ENCODE assay signal across 14 cellular contexts in the genomic region with DNA sequence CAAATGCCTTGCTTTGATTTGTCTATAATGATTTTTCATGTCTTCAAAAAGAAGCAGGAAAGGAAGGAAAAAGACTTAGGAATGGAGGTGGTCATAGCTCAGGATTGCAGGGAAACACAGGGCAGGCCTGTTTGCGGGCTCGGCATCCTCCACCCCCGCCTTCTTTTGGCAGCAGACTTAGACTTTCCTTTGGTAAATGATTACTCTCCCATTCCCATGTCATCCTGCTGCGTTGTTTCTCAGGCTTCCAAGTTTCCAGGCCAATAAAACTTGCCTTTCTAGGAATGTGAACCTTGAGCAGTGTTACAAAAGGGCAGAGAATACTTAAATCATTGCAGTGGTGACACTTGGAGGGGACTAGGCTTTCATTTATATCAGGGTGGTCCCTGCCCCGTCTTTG. TPM values are rescaled to one million over a fixed set of nuclear protein-coding genes. Genes with fewer than 3 reads are reported as not detected.
DNase-seq lines count a peak whose midpoint lies in the region; ATAC-seq and TF ChIP-seq lines count a peak whose summit lies in the region.
"Had no signal": no experiment of that assay in that cellular context is flagged by ENCODE, and none has a peak within 500 bp of the region (broad histone marks: within the 10 kb centered on the region; RNA-seq: fewer than 3 reads in every experiment).

No MANE protein-coding gene starts in this region.

- no peak for TF ChIP-seq CTCF in progenitor cell of endocrine pancreas (IDR thresholded peaks at IDR 0.05; ENCODE audit: unreplicated experiment)

- H3K9me3 Mint-ChIP-seq in progenitor cell of endocrine pancreas (ENCODE audit: low read depth) (no peaks in the 10 kb centered on the region), immature natural killer cell (peaks cover 9 to 26% (median 16%) of the 10 kb centered on the region in 6 donors)
- peaks cover 0 to 16% (median 2%) of the 10 kb centered on the region in 9 donors for H3K9me3 Mint-ChIP-seq in naive thymus-derived CD8-positive, alpha-beta T cell
- H3K9me3 Mint-ChIP-seq: IgD-negative memory B cell had no signal

- H3K27ac Mint-ChIP-seq in progenitor cell of endocrine pancreas: peak overlapping the region; percentile 38
- H3K27ac Mint-ChIP-seq in naive thymus-derived CD8-positive, alpha-beta T cell: no peak overlapping the region
- H3K27ac Mint-ChIP-seq in immature natural killer cell: no peak overlapping the region
- H3K27ac Mint-ChIP-seq: IgD-negative memory B cell; stimulated activated naive CD8-positive, alpha-beta T cell treated with anti-CD3 and anti-CD28 coated beads, Interleukin-15, Interleukin-2, amounts not matched to agents 100 ng/mL and 50 ng/mL, for 24 hours had no signal

- H3K4me3 Mint-ChIP-seq in progenitor cell of endocrine pancreas (ENCODE audit: low read depth): no peak overlapping the region
- H3K4me3 Mint-ChIP-seq in naive thymus-derived CD8-positive, alpha-beta T cell: no peak overlapping the region
- H3K4me3 Mint-ChIP-seq in immature natural killer cell: no peak overlapping the region
- H3K4me3 Mint-ChIP-seq: IgD-negative memory B cell; stimulated activated naive CD8-positive, alpha-beta T cell treated with anti-CD3 and anti-CD28 coated beads, Interleukin-15, Interleukin-2, amounts not matched to agents 100 ng/mL and 50 ng/mL, for 24 hours had no signal

- peaks cover 18% of the 10 kb centered on the region for H3K4me1 Mint-ChIP-seq in progenitor cell of endocrine pancreas (ENCODE audit: low read depth)
- no peaks in the 10 kb centered on the region for H3K4me1 Mint-ChIP-seq in naive thymus-derived CD8-positive, alpha-beta T cell
- no peaks in the 10 kb centered on the region for H3K4me1 Mint-ChIP-seq in immature natural killer cell
- H3K4me1 Mint-ChIP-seq: IgD-negative memory B cell had no signal

- DNase-seq in EH (ENCODE audit: low read depth) (peak; percentile 35), astrocyte of the hippocampus (ENCODE audit: low read depth, low spot score) (peak; percentile 65), iPS-NIHi7 (ENCODE audit: extremely low spot score) (peak; percentile 36), progenitor cell of endocrine pancreas (ENCODE audit: low spot score, unreplicated experiment) (no peak), NCI-H2081 treated with DMSO at 0.1 percent for 48 hours (lab: John Stamatoyannopoulos, UW) (no peak), immature natural killer cell (no peak)
- no peak for DNase-seq in naive thymus-derived CD8-positive, alpha-beta T cell
- DNase-seq: activated CD4-positive, CD25-positive, alpha-beta regulatory T cell treated with anti-CD3 and anti-CD28 coated beads, Interleukin-2, amount 50 U/mL, for 72 hours; activated T-cell treated with anti-CD3 and anti-CD28 coated beads for 4 hours; cortex of kidney; NCI-H1105 treated with DMSO at 0.1 percent for 48 hours had no signal

- ATAC-seq in HG02981 (IDR thresholded peaks at IDR 0.05; ENCODE audit: unreplicated experiment): no peak
- no peak for ATAC-seq in naive thymus-derived CD8-positive, alpha-beta T cell

- H3K27me3 Mint-ChIP-seq in progenitor cell of endocrine pancreas (no peaks in the 10 kb centered on the region), immature natural killer cell (ENCODE audit: low read depth in 3 of 3) (no peaks in the 10 kb centered on the region)
- no peaks in the 10 kb centered on the region for H3K27me3 Mint-ChIP-seq in naive thymus-derived CD8-positive, alpha-beta T cell
- H3K27me3 Mint-ChIP-seq: IgD-negative memory B cell; stimulated activated naive CD8-positive, alpha-beta T cell treated with anti-CD3 and anti-CD28 coated beads, Interleukin-15, Interleukin-2, amounts not matched to agents 100 ng/mL and 50 ng/mL, for 24 hours had no signal

- POLR2A ChIA-PET in naive thymus-derived CD8-positive, alpha-beta T cell (lab: Charles Lee): no interaction called here

- H3K36me3 Mint-ChIP-seq in progenitor cell of endocrine pancreas (ENCODE audit: insufficient read depth) (no peaks in the 10 kb centered on the region), immature natural killer cell (no peaks in the 10 kb centered on the region)
- H3K36me3 Mint-ChIP-seq in naive thymus-derived CD8-positive, alpha-beta T cell: no peaks in the 10 kb centered on the region
- H3K36me3 Mint-ChIP-seq: IgD-negative memory B cell had no signal

RNA-seq across cellular contexts. Expression of a gene that starts 34.0 kb away (rescaled TPM):
- total RNA-seq in progenitor cell of endocrine pancreas: 0.74 and 1.0 TPM in 2 replicates
- total RNA-seq in naive thymus-derived CD8-positive, alpha-beta T cell: not detected
- polyA plus RNA-seq in naive thymus-derived CD8-positive, alpha-beta T cell: not detected
- polyA plus RNA-seq in immature natural killer cell: not detected
- polyA plus RNA-seq: IgD-negative memory B cell had no signal

Comparison
In these comparisons a context has a peak if more than half of its experiments do, and no peak if none do; other contexts are left out.
1. DNase-seq: peak in EH (single experiment), astrocyte of the hippocampus (single experiment) and iPS-NIHi7 (single experiment); none in progenitor cell of endocrine pancreas (single experiment), NCI-H2081 treated with DMSO at 0.1 percent for 48 hours (single experiment), naive thymus-derived CD8-positive, alpha-beta T cell (0 of 10) and immature natural killer cell (0 of 3).